11 cellular contexts compared by ENCODE assay signal in genomic region chr3:5217824-5218595, GRCh38. TPM values are rescaled to one million over a fixed set of nuclear protein-coding genes. Genes with fewer than 3 reads are reported as not detected.
A peak's percentile ranks its signal among the peaks of the same experiment; 100 is the strongest.
DNase-seq lines count a peak whose midpoint lies in the region; ATAC-seq, FAIRE-seq and TF ChIP-seq lines count a peak whose summit lies in the region.
"Had no signal": no experiment of that assay in that cellular context is flagged by ENCODE, and none has a peak within 500 bp of the region (broad histone marks: within the 10 kb centered on the region; RNA-seq: fewer than 3 reads in every experiment).

No MANE protein-coding gene starts in this region.

- peaks cover 0 to 33% (median 26%) of the 10 kb centered on the region in 4 donors for H3K4me1 ChIP-seq in liver (ENCODE audit: control insufficient read depth in 4 of 4, insufficient read depth in 4 of 4, low read length in 3 of 4)
- H3K4me1 ChIP-seq: gastrocnemius medialis had no signal

- no peaks in the 10 kb centered on the region for H3K27me3 ChIP-seq in AG04450 (ENCODE audit: control insufficient read depth, insufficient read depth, low read length)
- no peaks in the 10 kb centered on the region for H3K27me3 ChIP-seq in liver (ENCODE audit: control insufficient read depth in 4 of 4, insufficient read depth in 4 of 4, low read length in 3 of 4)
- H3K27me3 ChIP-seq: BLaER1 treated with 17β-estradiol and CSF1 and Interleukin-3, amounts not matched to agents 10 nM and 100 nM; gastrocnemius medialis had no signal

- CTCF ChIA-PET in AG04450 (lab: Charles Lee) = interaction anchor here (0.7 to 1.6 kb wide), 3 partner anchors 9 to 159 kb away, joined by 3 read pairs; no protein-coding TSS in a partner anchor

- no peaks in the 10 kb centered on the region for H3K9me3 ChIP-seq in AG04450 (ENCODE audit: control insufficient read depth, insufficient read depth, low read length)
- H3K9me3 ChIP-seq in liver (ENCODE audit: control insufficient read depth in 4 of 4, low read length in 3 of 4) = no peaks in the 10 kb centered on the region
- H3K9me3 ChIP-seq: BLaER1 treated with 17β-estradiol and CSF1 and Interleukin-3, amounts not matched to agents 10 nM and 100 nM; gastrocnemius medialis had no signal

- H3K36me3 ChIP-seq in liver (ENCODE audit: control insufficient read depth in 4 of 4, insufficient read depth in 3 of 4, low read depth in 1 of 4, low read length in 3 of 4) = peaks cover 5 to 55% (median 52%) of the 10 kb centered on the region in 4 donors

- DNase-seq in AG04450 (ENCODE audit: low read depth, low spot score) (peak; percentile 42), GM12892 (ENCODE audit: insufficient read length) (no peak), astrocyte of the spinal cord (ENCODE audit: low read depth, low spot score) (peak; percentile 38), NOMO-1 treated with dmso at 0.1 percent for 144 hours (lab: John Stamatoyannopoulos, UW; ENCODE audit: unreplicated experiment) (no peak), GOT3 (lab: John Stamatoyannopoulos, UW) (no peak), kidney tubule cell (ENCODE audit: low spot score) (no peak)
- DNase-seq: gastrocnemius medialis had no signal

- WGBS in liver = 47% methylated on average over 9 of the region's 9 CpGs

- no peak for TF ChIP-seq CTCF in AG04450 (IDR thresholded peaks at IDR 0.05; ENCODE audit: low read depth, low read length)
- no peak for TF ChIP-seq CTCF in astrocyte of the spinal cord (IDR thresholded peaks at IDR 0.05; ENCODE audit: low read depth, low read length)
- no peak for TF ChIP-seq CTCF in liver (IDR thresholded peaks at IDR 0.05; ENCODE audit: low read depth, low read length, missing input control)

- no peak for FAIRE-seq in GM12892 (lab: Jason Lieb, UNC)
- FAIRE-seq: bronchial epithelial cell had no signal

- H3K27ac ChIP-seq in AG04450 (ENCODE audit: low read depth, low read length) (peak overlapping the region; percentile 4), liver (ENCODE audit: low read depth in 1 of 2, low read length in 2 of 2) (peak overlapping the region in 1 of 2 donors; percentile 52)
- H3K27ac ChIP-seq: BLaER1 treated with 17β-estradiol and CSF1 and Interleukin-3, amounts not matched to agents 10 nM and 100 nM; gastrocnemius medialis had no signal

- peak; percentile 34; the same call in 1 of the 2 replicates for TF ChIP-seq POLR2A in GM12892 (IDR thresholded peaks at IDR 0.05; ENCODE audit: low read depth, low read length)

- ATAC-seq in GM19351 (IDR thresholded peaks at IDR 0.05; ENCODE audit: unreplicated experiment) = no peak
- ATAC-seq: gastrocnemius medialis had no signal

- in situ Hi-C loops in astrocyte of the spinal cord (cut with HindIII; ENCODE audit: low sequenced_read_pairs) = no loop called here

- TF ChIP-seq RAD21 in liver (IDR thresholded peaks at IDR 0.05) = peak in 1 of 2 donors; percentile 6

- H3K4me3 ChIP-seq in AG04450 (ENCODE audit: low read depth, low read length) = no peak overlapping the region
- H3K4me3 ChIP-seq in astrocyte of the spinal cord (ENCODE audit: low read depth, low read length) = no peak overlapping the region
- H3K4me3 ChIP-seq in liver (ENCODE audit: low read depth in 1 of 3, low read length in 3 of 3) = no peak overlapping the region
- H3K4me3 ChIP-seq: BLaER1 treated with 17β-estradiol and CSF1 and Interleukin-3, amounts not matched to agents 10 nM and 100 nM; gastrocnemius medialis had no signal

- H3K9ac ChIP-seq in liver (ENCODE audit: low read depth in 1 of 2, low read length in 2 of 2) = no peak overlapping the region

- POLR2A ChIA-PET in AG04450 (lab: Yijun Ruan, JAX) = interaction anchor here (0.6 to 0.7 kb wide), 2 partner anchors 29 to 85 kb away, joined by 3 to 4 read pairs; no protein-coding TSS in a partner anchor

TF ChIP-seq in liver, 16 proteins besides CTCF, POLR2A, EP300 and RAD21:
- TF ChIP-seq ZBTB33 (IDR thresholded peaks at IDR 0.05) (no peak), HNF4A (conservative IDR thresholded peaks at IDR 0.05) (peak; percentile 86 to 88), RXRA (IDR thresholded peaks at IDR 0.05) (peak; percentile 40 to 49), HNF4G (IDR thresholded peaks at IDR 0.05) (no peak), FOXA1 (IDR thresholded peaks at IDR 0.05) (no peak), EGR1 (IDR thresholded peaks at IDR 0.05; ENCODE audit: low read depth in 2 of 2) (no peak), MAX (IDR thresholded peaks at IDR 0.05) (peak; percentile 15), NR2F2 (IDR thresholded peaks at IDR 0.05) (no peak), TAF1 (conservative IDR thresholded peaks at IDR 0.05) (no peak), SP1 (IDR thresholded peaks at IDR 0.05) (peak; percentile 65)

RNA-seq across cellular contexts. Expression of gene EDEM1, which starts 30.5 kb away (rescaled TPM):
- 36.0 and 42.5 TPM in 2 replicates for polyA plus RNA-seq in AG04450 (2011; rRNA removed)
- 47.1 and 50.6 TPM in 2 replicates for polyA minus RNA-seq in AG04450 (2011; rRNA and poly(A)+ RNA removed)
- polyA plus RNA-seq in GM12892 (2012; ENCODE audit: missing spikeins) = 79.9 TPM
- 10 to 100 TPM; 22.0 to 97.5 TPM for total RNA-seq in liver
- 10 to 100 TPM; 20.4 to 43.8 TPM for polyA plus RNA-seq in liver

Comparison
In these comparisons a context has a peak if more than half of its experiments do, and no peak if none do; other contexts are left out.
1. DNase-seq: peak in AG04450 (single experiment) and astrocyte of the spinal cord (single experiment); none in GM12892 (single experiment), NOMO-1 treated with dmso at 0.1 percent for 144 hours (single experiment), GOT3 (single experiment) and kidney tubule cell (single experiment).